Comparison of ENCODE assay signal across 1 cellular context in the genomic region with DNA sequence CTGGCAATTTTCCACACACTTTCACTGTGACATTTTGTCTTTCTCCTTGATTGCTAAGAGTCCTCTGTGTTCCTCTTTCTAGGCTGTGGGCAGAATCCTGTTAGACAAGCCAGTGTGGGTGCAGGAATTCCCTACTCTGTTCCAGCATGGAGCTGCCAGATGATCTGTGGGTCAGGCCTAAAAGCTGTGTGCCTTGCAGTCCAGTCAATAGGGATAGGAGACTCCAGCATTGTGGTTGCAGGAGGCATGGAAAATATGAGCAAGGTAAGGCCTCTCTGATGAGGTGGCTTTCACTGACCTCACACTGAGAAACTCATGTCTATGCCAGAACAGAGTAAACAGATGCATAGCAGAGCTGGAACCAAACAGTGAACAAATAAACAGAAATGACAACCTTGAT.
TF ChIP-seq lines count a peak whose summit lies in the region.

No MANE protein-coding gene starts in this region.

TF ChIP-seq in liver, 16 proteins besides CTCF, POLR2A, EP300 and RAD21:
- no peak for TF ChIP-seq MAX (IDR thresholded peaks at IDR 0.05)
- peak; percentile 38 for TF ChIP-seq REST (IDR thresholded peaks at IDR 0.05)
- peak; percentile 95 to 98 for TF ChIP-seq JUND (IDR thresholded peaks at IDR 0.05)
- peak; percentile 72 for TF ChIP-seq SP1 (IDR thresholded peaks at IDR 0.05)
- peak; percentile 39 to 50 for TF ChIP-seq RXRA (IDR thresholded peaks at IDR 0.05)
- no peak for TF ChIP-seq YY1 (IDR thresholded peaks at IDR 0.05)
- peak; percentile 26 to 38 for TF ChIP-seq HNF4A (conservative IDR thresholded peaks at IDR 0.05)
- TF ChIP-seq, protein P1, sequence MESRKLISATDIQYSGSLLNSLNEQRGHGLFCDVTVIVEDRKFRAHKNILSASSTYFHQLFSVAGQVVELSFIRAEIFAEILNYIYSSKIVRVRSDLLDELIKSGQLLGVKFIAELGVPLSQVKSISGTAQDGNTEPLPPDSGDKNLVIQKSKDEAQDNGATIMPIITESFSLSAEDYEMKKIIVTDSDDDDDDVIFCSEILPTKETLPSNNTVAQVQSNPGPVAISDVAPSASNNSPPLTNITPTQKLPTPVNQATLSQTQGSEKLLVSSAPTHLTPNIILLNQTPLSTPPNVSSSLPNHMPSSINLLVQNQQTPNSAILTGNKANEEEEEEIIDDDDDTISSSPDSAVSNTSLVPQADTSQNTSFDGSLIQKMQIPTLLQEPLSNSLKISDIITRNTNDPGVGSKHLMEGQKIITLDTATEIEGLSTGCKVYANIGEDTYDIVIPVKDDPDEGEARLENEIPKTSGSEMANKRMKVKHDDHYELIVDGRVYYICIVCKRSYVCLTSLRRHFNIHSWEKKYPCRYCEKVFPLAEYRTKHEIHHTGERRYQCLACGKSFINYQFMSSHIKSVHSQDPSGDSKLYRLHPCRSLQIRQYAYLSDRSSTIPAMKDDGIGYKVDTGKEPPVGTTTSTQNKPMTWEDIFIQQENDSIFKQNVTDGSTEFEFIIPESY (IDR thresholded peaks at IDR 0.05): no peak
- no peak for TF ChIP-seq NR2F2 (IDR thresholded peaks at IDR 0.05)
- no peak for TF ChIP-seq TAF1 (conservative IDR thresholded peaks at IDR 0.05)
- no peak for TF ChIP-seq FOXA2 (IDR thresholded peaks at IDR 0.05)
- TF ChIP-seq GABPA (IDR thresholded peaks at IDR 0.05 in 1 of 2, conservative IDR thresholded peaks at IDR 0.05 in 1 of 2): no peak
- no peak for TF ChIP-seq HNF4G (IDR thresholded peaks at IDR 0.05)
- TF ChIP-seq ATF3 (IDR thresholded peaks at IDR 0.05): peak; percentile 94
- TF ChIP-seq FOXA1 (IDR thresholded peaks at IDR 0.05): no peak
- peak; percentile 54 to 74 for TF ChIP-seq EGR1 (IDR thresholded peaks at IDR 0.05; ENCODE audit: low read depth in 2 of 2)
TF ChIP-seq in liver: peak in this region for 7.
